In genomic region chr21:38351176-38351959, GRCh38 we compare ENCODE assay signal across 14 cellular contexts.
DNase-seq lines count a peak whose midpoint lies in the region; ATAC-seq, FAIRE-seq and TF ChIP-seq lines count a peak whose summit lies in the region.
"Had no signal": no experiment of that assay in that cellular context is flagged by ENCODE, and none has a peak within 500 bp of the region (broad histone marks: within the 10 kb centered on the region; RNA-seq: fewer than 3 reads in every experiment).

No MANE protein-coding gene starts in this region.

- TF ChIP-seq POLR2A in thyroid gland (IDR thresholded peaks at IDR 0.05): no peak

- H3K4me2 ChIP-seq in keratinocyte (ENCODE audit: control insufficient read depth, extremely low read depth, insufficient read depth, low read depth, low read length): peak overlapping the region; percentile 68

- H3K36me3 ChIP-seq in adipocyte (ENCODE audit: control insufficient read depth, insufficient read depth, low read length, severe bottlenecking) (no peaks in the 10 kb centered on the region), keratinocyte (ENCODE audit: control insufficient read depth in 2 of 2, extremely low read depth in 1 of 2, insufficient read depth in 2 of 2, low read length in 2 of 2) (no peaks in the 10 kb centered on the region), thyroid gland (no peaks in the 10 kb centered on the region)
- H3K36me3 ChIP-seq: adrenal gland, right lobe of liver, tibial nerve had no signal

- H3K9me3 ChIP-seq in adipocyte (ENCODE audit: control insufficient read depth, low read length) (no peaks in the 10 kb centered on the region), keratinocyte (ENCODE audit: control insufficient read depth, low read depth, low read length) (no peaks in the 10 kb centered on the region), thyroid gland (no peaks in the 10 kb centered on the region)
- H3K9me3 ChIP-seq: adrenal gland, right lobe of liver, tibial nerve had no signal

- no peak for ATAC-seq in GM21526 (IDR thresholded peaks at IDR 0.05; ENCODE audit: low FRiP score, unreplicated experiment)

- no peaks in the 10 kb centered on the region for H3K36me3 Mint-ChIP-seq in activated T-cell treated with anti-CD3 and anti-CD28 coated beads, Interleukin-2, amount 50 U/mL, for 24 hours (ENCODE audit: low read depth)

- dilution Hi-C loops in keratinocyte (cut with MboI; ENCODE audit: extremely low pct_ligation_motif_present, low sequenced_read_pairs): no loop called here

- no peak for DNase-seq in activated T-cell treated with anti-CD3 and anti-CD28 coated beads, Interleukin-2, amount 50 U/mL, for 24 hours
- DNase-seq in activated T-cell treated with anti-CD3 and anti-CD28 coated beads for 4 hours: no peak
- no peak for DNase-seq in adipocyte (ENCODE audit: low read depth)
- no peak for DNase-seq in keratinocyte (ENCODE audit: low read depth, low spot score)
- DNase-seq in thyroid gland: no peak
- no peak for DNase-seq in effector CD4-positive, alpha-beta T cell
- no peak for DNase-seq in AML-193 (lab: John Stamatoyannopoulos, UW)
- DNase-seq: effector CD8-positive, alpha-beta T cell; hippocampal formation; NCI-H1694 treated with DMSO at 0.1 percent for 48 hours; right lobe of liver had no signal

- H3K4me1 ChIP-seq in adipocyte (ENCODE audit: control insufficient read depth, insufficient read depth, low read length): peaks cover 23% of the 10 kb centered on the region
- H3K4me1 ChIP-seq in keratinocyte (ENCODE audit: control insufficient read depth, extremely low read depth, insufficient read depth, low read length): peaks cover 13% of the 10 kb centered on the region
- H3K4me1 ChIP-seq in thyroid gland: peaks cover 23 to 50% of the 10 kb centered on the region in 2 donors
- H3K4me1 ChIP-seq: adrenal gland, right lobe of liver had no signal

- TF ChIP-seq CTCF in keratinocyte (optimal IDR thresholded peaks at IDR 0.05 in 1 of 3, IDR thresholded peaks at IDR 0.05 in 1 of 3, conservative IDR thresholded peaks at IDR 0.05 in 1 of 3; ENCODE audit: extremely low read depth in 1 of 3, insufficient read depth in 2 of 3, low read length in 3 of 3) (no peak), thyroid gland (IDR thresholded peaks at IDR 0.05) (no peak)

- H3K27ac ChIP-seq in keratinocyte (ENCODE audit: control insufficient read depth, insufficient read depth, low read length) (no peak overlapping the region), thyroid gland (peak overlapping the region; percentile 46 to 94 (median 93))
- H3K27ac ChIP-seq: adrenal gland, right lobe of liver had no signal

- H2AFZ ChIP-seq in keratinocyte (ENCODE audit: control insufficient read depth, low read length): peak overlapping the region; percentile 63

- no peak overlapping the region for H3K4me3 ChIP-seq in adipocyte (ENCODE audit: low read length)
- H3K4me3 ChIP-seq in keratinocyte (ENCODE audit: control insufficient read depth in 2 of 3, extremely low read depth in 1 of 3, insufficient read depth in 2 of 3, low read depth in 1 of 3, low read length in 3 of 3): no peak overlapping the region
- no peak overlapping the region for H3K4me3 ChIP-seq in thyroid gland (replicated peaks in 1 of 3)
- H3K4me3 ChIP-seq: adrenal gland, right lobe of liver, tibial nerve had no signal

- WGBS in thyroid gland, 2 donors: 89 to 92% methylated on average over 16 of the region's 16 CpGs

- H4K20me1 ChIP-seq in keratinocyte (ENCODE audit: control insufficient read depth, extremely low read depth, insufficient read depth, low read length): no peaks in the 10 kb centered on the region

- H3K27me3 Mint-ChIP-seq in activated T-cell treated with anti-CD3 and anti-CD28 coated beads, Interleukin-2, amount 50 U/mL, for 24 hours: peaks cover 15% of the 10 kb centered on the region

- H3K27ac Mint-ChIP-seq in activated T-cell treated with anti-CD3 and anti-CD28 coated beads, Interleukin-2, amount 50 U/mL, for 24 hours: peak overlapping the region; percentile 31

- FAIRE-seq in keratinocyte (lab: Jason Lieb, UNC): no peak

- H3K4me3 Mint-ChIP-seq in activated T-cell treated with anti-CD3 and anti-CD28 coated beads, Interleukin-2, amount 50 U/mL, for 24 hours: no peak overlapping the region

- H3K9me3 Mint-ChIP-seq in activated T-cell treated with anti-CD3 and anti-CD28 coated beads, Interleukin-2, amount 50 U/mL, for 24 hours: no peaks in the 10 kb centered on the region

- no peaks in the 10 kb centered on the region for H3K79me2 ChIP-seq in keratinocyte (ENCODE audit: control insufficient read depth, insufficient read depth, low read length)

- H3K27me3 ChIP-seq in adipocyte (replicated peaks; ENCODE audit: control insufficient read depth, insufficient read depth, low read length): no peaks in the 10 kb centered on the region
- H3K27me3 ChIP-seq in keratinocyte (ENCODE audit: control insufficient read depth, extremely low read depth, insufficient read depth, low read length): no peaks in the 10 kb centered on the region
- no peaks in the 10 kb centered on the region for H3K27me3 ChIP-seq in thyroid gland
- H3K27me3 ChIP-seq: adrenal gland, right lobe of liver, tibial nerve had no signal

- H3K4me1 Mint-ChIP-seq in activated T-cell treated with anti-CD3 and anti-CD28 coated beads, Interleukin-2, amount 50 U/mL, for 24 hours (ENCODE audit: low read depth): peaks cover 41% of the 10 kb centered on the region

- intact Hi-C loops in thyroid gland (cut with DNase I): loop anchor here (10.0 kb wide), 1 partner anchor 637 kb away; no protein-coding TSS in a partner anchor

- H3K9me1 ChIP-seq in keratinocyte (ENCODE audit: control insufficient read depth, extremely low read depth, insufficient read depth, low read length): no peaks in the 10 kb centered on the region

- H3K9ac ChIP-seq in adipocyte (ENCODE audit: low read length): peak overlapping the region; percentile 83
- no peak overlapping the region for H3K9ac ChIP-seq in keratinocyte (ENCODE audit: control insufficient read depth, extremely low read depth, insufficient read depth, low read length)
